ENCODE assay signal across 3 cellular contexts in genomic region chr12:81164827-81165226, GRCh38.
TF ChIP-seq lines count a peak whose summit lies in the region.

No MANE protein-coding gene starts in this region.

TF ChIP-seq in A549, 52 proteins besides CTCF, POLR2A, EP300 and RAD21:
- peak; percentile 97 for TF ChIP-seq MAFK (IDR thresholded peaks at IDR 0.05; ENCODE audit: partially characterized antibody)
- TF ChIP-seq ZNF302 (CRISPR knock-in tag; IDR thresholded peaks at IDR 0.05), result no peak
TF ChIP-seq in A549: peak in this region for 1.

TF ChIP-seq in IMR-90, 13 proteins besides CTCF, POLR2A, EP300 and RAD21:
- TF ChIP-seq MAFK (IDR thresholded peaks at IDR 0.05; ENCODE audit: low read depth, low read length), result peak; percentile 100
- no peak for TF ChIP-seq CEBPB (IDR thresholded peaks at IDR 0.05; ENCODE audit: low read depth, low read length)
- TF ChIP-seq CHD1 (IDR thresholded peaks at IDR 0.05; ENCODE audit: low read depth, low read length), result no peak
- no peak for TF ChIP-seq RCOR1 (IDR thresholded peaks at IDR 0.05; ENCODE audit: insufficient replicate concordance, low read length)

TF ChIP-seq in H1, 55 proteins besides CTCF, POLR2A, EP300 and RAD21:
- TF ChIP-seq MAFK (IDR thresholded peaks at IDR 0.05; ENCODE audit: low read depth, low read length), result peak; percentile 98
- TF ChIP-seq MAX (IDR thresholded peaks at IDR 0.05), result no peak
- TF ChIP-seq YY1 (IDR thresholded peaks at IDR 0.05; ENCODE audit: low read depth, low read length), result no peak
